ENCODE assay signal across 21 cellular contexts in the genomic region with DNA sequence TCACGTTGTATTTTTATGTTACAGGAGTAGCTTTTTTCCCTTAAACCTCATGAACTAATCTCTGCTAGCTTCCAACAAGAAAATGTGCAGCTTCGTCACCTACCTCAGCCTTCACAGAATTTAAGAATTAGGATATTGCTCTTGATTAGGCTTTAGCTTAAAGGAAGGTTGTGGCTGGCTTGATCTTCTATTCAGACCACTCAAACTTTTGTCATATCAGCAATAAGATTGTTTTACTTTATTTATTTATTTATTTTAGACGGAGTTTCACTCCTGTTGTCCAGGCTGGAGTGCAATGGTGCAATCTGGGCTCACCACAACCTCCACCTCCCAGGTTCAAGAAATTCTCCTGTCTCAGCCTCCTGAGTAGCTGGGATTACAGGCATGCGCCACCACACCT.
DNase-seq lines count a peak whose midpoint lies in the region; ATAC-seq, FAIRE-seq and TF ChIP-seq lines count a peak whose summit lies in the region.
"Had no signal": no experiment of that assay in that cellular context is flagged by ENCODE, and none has a peak within 500 bp of the region (broad histone marks: within the 10 kb centered on the region; RNA-seq: fewer than 3 reads in every experiment).

No MANE protein-coding gene starts in this region.

- no peak overlapping the region for H2AK5ac ChIP-seq in IMR-90 (ENCODE audit: low read depth, low read length)

- CTCF ChIA-PET in A549 (lab: Yijun Ruan, JAX) = interaction anchor here (0.9 kb wide), 1 partner anchor 119 kb away, joined by 3 read pairs; no protein-coding TSS in a partner anchor
- CTCF ChIA-PET in IMR-90 (lab: Yijun Ruan, JAX) = no interaction called here
- CTCF ChIA-PET in K562 (lab: Yijun Ruan, JAX; ENCODE audit: low intra/inter-chr PET ratio) = no interaction called here

- 0 out of 3 replicates have a peak, but pooled peaks cover 3% of the 10 kb centered on the region for H3K9me3 ChIP-seq in A549
- H3K9me3 ChIP-seq in IMR-90 (ENCODE audit: control insufficient read depth, insufficient read depth, low read length) = no peaks in the 10 kb centered on the region
- no peaks in the 10 kb centered on the region for H3K9me3 ChIP-seq in K562 (replicated peaks; ENCODE audit: control insufficient read depth, insufficient read depth, low read depth, low read length)
- H3K9me3 ChIP-seq: Caco-2 had no signal

- no peak overlapping the region for H3K4me3 ChIP-seq in A549
- H3K4me3 ChIP-seq in IMR-90 (ENCODE audit: insufficient read depth, low read depth, low read length) = no peak overlapping the region
- no peak overlapping the region for H3K4me3 ChIP-seq in K562
- H3K4me3 ChIP-seq: BLaER1 treated with 17β-estradiol and CSF1 and Interleukin-3, amounts not matched to agents 10 nM and 100 nM had no signal

- TF ChIP-seq POLR2A in A549 (IDR thresholded peaks at IDR 0.05; ENCODE audit: low read length) (no peak), IMR-90 (IDR thresholded peaks at IDR 0.05; ENCODE audit: low read depth, low read length) (no peak), K562 (conservative IDR thresholded peaks at IDR 0.05) (no peak)

- H3K4me1 ChIP-seq in A549 (no peaks in the 10 kb centered on the region), IMR-90 (ENCODE audit: control insufficient read depth, insufficient read depth, low read length) (no peaks in the 10 kb centered on the region), K562 (replicated peaks in 1 of 2; ENCODE audit: control insufficient read depth in 2 of 2, insufficient read depth in 2 of 2, low read length in 2 of 2) (no peaks in the 10 kb centered on the region)
- H3K4me1 ChIP-seq: BLaER1 treated with 17β-estradiol and CSF1 and Interleukin-3, amounts not matched to agents 10 nM and 100 nM had no signal

- no peaks in the 10 kb centered on the region for H3K9me1 ChIP-seq in IMR-90 (ENCODE audit: insufficient read depth, low read length)
- H3K9me1 ChIP-seq in K562 (ENCODE audit: control insufficient read depth, insufficient read depth, low read length) = no peaks in the 10 kb centered on the region

- no peak overlapping the region for H3K4ac ChIP-seq in IMR-90 (ENCODE audit: low read depth, low read length)

- TF ChIP-seq EP300 in A549 (IDR thresholded peaks at IDR 0.05) (no peak), K562 (IDR thresholded peaks at IDR 0.05; ENCODE audit: low read length) (no peak)

- no peak overlapping the region for H2BK120ac ChIP-seq in IMR-90 (ENCODE audit: low read depth, low read length)

- H4K91ac ChIP-seq in IMR-90 (ENCODE audit: insufficient read depth, low read depth, low read length) = no peak overlapping the region

- FAIRE-seq in A549 (lab: Jason Lieb, UNC) = no peak
- no peak for FAIRE-seq in K562 (lab: Jason Lieb, UNC)
- FAIRE-seq: A204.1, D721Med, G401.6, GM12891, GM19239 had no signal

- H3K79me1 ChIP-seq in IMR-90 (ENCODE audit: low read depth in 1 of 2, low read length in 2 of 2) = no peaks in the 10 kb centered on the region; a peak in 1 of 4 replicates

- no peaks in the 10 kb centered on the region for H3K36me3 ChIP-seq in IMR-90 (ENCODE audit: control insufficient read depth, insufficient read depth, low read length)
- no peaks in the 10 kb centered on the region for H3K36me3 ChIP-seq in K562 (ENCODE audit: control insufficient read depth, insufficient read depth, low read length)

- dilution Hi-C loops in IMR-90 (cut with HindIII; ENCODE audit: low sequenced_read_pairs, unreplicated experiment) = no loop called here

- BruUV-seq in IMR-90 (replicated peaks; lab: Mats Ljungman, UMichigan) (no TSS peak), K562 (replicated peaks; lab: Mats Ljungman, UMichigan) (no TSS peak)

- DNase-seq in A549 (ENCODE audit: low read depth in 1 of 2, low spot score in 1 of 2) (no peak), IMR-90 (no peak), K562 (ENCODE audit: extremely low read depth in 1 of 4, low spot score in 3 of 4) (no peak)
- no peak for DNase-seq in activated CD8-positive, alpha-beta memory T cell treated with anti-CD3 and anti-CD28 coated beads for 24 hours
- DNase-seq: 8988T; AML-193; Caco-2; Calu3; CD4-positive, alpha-beta T cell; CD8-positive, alpha-beta T cell; DMS79 treated with DMSO at 0.1 percent for 48 hours; GF-D8 had no signal

- H3K4me2 ChIP-seq in A549 (no peak overlapping the region), IMR-90 (ENCODE audit: low read depth, low read length) (no peak overlapping the region), K562 (ENCODE audit: insufficient read depth, low read length) (no peak overlapping the region)
- H3K4me2 ChIP-seq: BLaER1 treated with 17β-estradiol and CSF1 and Interleukin-3, amounts not matched to agents 10 nM and 100 nM had no signal

- H3K9ac ChIP-seq in IMR-90 (ENCODE audit: low read depth, low read length) (no peak overlapping the region), K562 (ENCODE audit: insufficient read depth in 1 of 2, low read depth in 2 of 2, low read length in 2 of 2) (no peak overlapping the region)
- H3K9ac ChIP-seq: BLaER1 treated with 17β-estradiol and CSF1 and Interleukin-3, amounts not matched to agents 10 nM and 100 nM had no signal

- H2BK15ac ChIP-seq in IMR-90 (ENCODE audit: low read depth, low read length) = no peak overlapping the region

- no peak for ATAC-seq in A549
- no peak for ATAC-seq in IMR-90 (ENCODE audit: low read depth)
- ATAC-seq in K562 = no peak
- ATAC-seq in GM21737 (IDR thresholded peaks at IDR 0.05; ENCODE audit: unreplicated experiment) = no peak
- ATAC-seq in esophagus mucosa = no peak
- ATAC-seq: CD8-positive, alpha-beta T cell had no signal

- no peak overlapping the region for H3K18ac ChIP-seq in IMR-90 (ENCODE audit: low read depth, low read length)

- no peak for TF ChIP-seq CTCF in A549 (IDR thresholded peaks at IDR 0.05)
- no peak for TF ChIP-seq CTCF in IMR-90 (conservative IDR thresholded peaks at IDR 0.05; ENCODE audit: low read depth, low read length)
- TF ChIP-seq CTCF in K562 (IDR thresholded peaks at IDR 0.05 in 2 of 3, conservative IDR thresholded peaks at IDR 0.05 in 1 of 3; ENCODE audit: insufficient read depth in 2 of 3, low read depth in 1 of 3, low read length in 3 of 3) = no peak

- H3K27ac ChIP-seq in A549 (no peak overlapping the region), IMR-90 (ENCODE audit: insufficient read depth, low read length) (no peak overlapping the region), K562 (ENCODE audit: extremely low read depth, low read depth, low read length) (no peak overlapping the region)
- H3K27ac ChIP-seq: BLaER1 treated with 17β-estradiol and CSF1 and Interleukin-3, amounts not matched to agents 10 nM and 100 nM; C4-2B had no signal

- POLR2A ChIA-PET in A549 (lab: Yijun Ruan, JAX) (no interaction called here), IMR-90 (lab: Charles Lee; ENCODE audit: unreplicated experiment) (no interaction called here), K562 (lab: Yijun Ruan, JAX) (interaction anchor here (0.6 to 0.7 kb wide), 2 partner anchors 214 to 384 kb away, joined by 3 read pairs; no protein-coding TSS in a partner anchor)

- no peaks in the 10 kb centered on the region for H4K20me1 ChIP-seq in IMR-90 (ENCODE audit: insufficient read depth, low read length)
- no peaks in the 10 kb centered on the region for H4K20me1 ChIP-seq in K562 (replicated peaks; ENCODE audit: control insufficient read depth, insufficient read depth, low read length)

- H3K23ac ChIP-seq in IMR-90 (ENCODE audit: low read depth, low read length) = no peak overlapping the region

- H3K27me3 ChIP-seq in IMR-90 (ENCODE audit: control insufficient read depth, insufficient read depth, low read length) = no peaks in the 10 kb centered on the region
- H3K27me3 ChIP-seq in K562 (ENCODE audit: control insufficient read depth in 2 of 2, insufficient read depth in 2 of 2, low read length in 2 of 2) = no peaks in the 10 kb centered on the region
- H3K27me3 ChIP-seq: BLaER1 treated with 17β-estradiol and CSF1 and Interleukin-3, amounts not matched to agents 10 nM and 100 nM had no signal

- H4K5ac ChIP-seq in IMR-90 (ENCODE audit: low read depth, low read length) = no peak overlapping the region

- H3K79me2 ChIP-seq in K562 (ENCODE audit: control insufficient read depth, insufficient read depth, low read length) = no peaks in the 10 kb centered on the region

- H4K8ac ChIP-seq in IMR-90 (ENCODE audit: low read depth in 2 of 2, low read length in 2 of 2) = no peak overlapping the region

- TF ChIP-seq RAD21 in A549 (conservative IDR thresholded peaks at IDR 0.05 in 1 of 2, IDR thresholded peaks at IDR 0.05 in 1 of 2) (no peak), IMR-90 (IDR thresholded peaks at IDR 0.05; ENCODE audit: low read length) (no peak), K562 (CRISPR knock-in tag; conservative IDR thresholded peaks at IDR 0.05 in 1 of 2, IDR thresholded peaks at IDR 0.05 in 1 of 2) (no peak)

- H2AFZ ChIP-seq in IMR-90 (replicated peaks; ENCODE audit: low read length, poor library complexity) (no peak overlapping the region), K562 (ENCODE audit: low read depth, low read length) (no peak overlapping the region)

- WGBS in A549 (ENCODE audit: missing lambda C conversion rate) = 87% methylated on average over 4 of the region's 4 CpGs
- no CpG with 5 or more reads among the region's 4 CpGs for WGBS in IMR-90 (ENCODE audit: extremely low coverage in 2 of 2, insufficient read length in 1 of 2), 2 experiments
- 67% methylated on average over 4 of the region's 4 CpGs for WGBS in K562 (ENCODE audit: insufficient coverage, low coverage, missing lambda C conversion rate)

- H2BK5ac ChIP-seq in IMR-90 (ENCODE audit: low read depth, low read length, poor library complexity, severe bottlenecking) = no peak overlapping the region

- H3K14ac ChIP-seq in IMR-90 (replicated peaks; ENCODE audit: low read depth, low read length) = no peak overlapping the region

- no peak overlapping the region for H2AK9ac ChIP-seq in IMR-90 (replicated peaks; ENCODE audit: low read depth, low read length, poor library complexity)

- intact Hi-C loops in IMR-90 (cut with micrococcal nuclease) (no loop called here), K562 (cut with micrococcal nuclease) (no loop called here)

- H2BK20ac ChIP-seq in IMR-90 (ENCODE audit: low read depth, low read length) = no peak overlapping the region

- in situ Hi-C loops in IMR-90 (cut with MboI; ENCODE audit: low sequenced_read_pairs) = no loop called here
- in situ Hi-C loops in K562 (cut with MboI) = no loop called here

- H3K56ac ChIP-seq in IMR-90 (ENCODE audit: extremely low read depth, insufficient read depth, low read length) = no peak overlapping the region

TF ChIP-seq in A549, 52 proteins besides CTCF, POLR2A, EP300 and RAD21 (continues in another document):
- TF ChIP-seq ESRRA (IDR thresholded peaks at IDR 0.05; ENCODE audit: borderline replicate concordance, low read length) (no peak), CEBPB (IDR thresholded peaks at IDR 0.05) (no peak), NFE2L2 (conservative IDR thresholded peaks at IDR 0.05; ENCODE audit: low read length) (no peak)

TF ChIP-seq in IMR-90, 13 proteins besides CTCF, POLR2A, EP300 and RAD21:
- TF ChIP-seq MAFK (IDR thresholded peaks at IDR 0.05; ENCODE audit: low read depth, low read length) = peak; percentile 64
- no peak for TF ChIP-seq RCOR1 (IDR thresholded peaks at IDR 0.05; ENCODE audit: insufficient replicate concordance, low read length)

TF ChIP-seq in K562, 482 proteins besides CTCF, POLR2A, EP300 and RAD21 (continues in another document):
- TF ChIP-seq GTF2F1 (IDR thresholded peaks at IDR 0.05; ENCODE audit: low read depth, low read length) = no peak
- no peak for TF ChIP-seq GTF2E2 (tag; IDR thresholded peaks at IDR 0.05)
- peak; percentile 87 for TF ChIP-seq ZNF316 (IDR thresholded peaks at IDR 0.05)
- TF ChIP-seq SMARCC2 (IDR thresholded peaks at IDR 0.05; ENCODE audit: low read depth) = no peak
